In the genomic region with DNA sequence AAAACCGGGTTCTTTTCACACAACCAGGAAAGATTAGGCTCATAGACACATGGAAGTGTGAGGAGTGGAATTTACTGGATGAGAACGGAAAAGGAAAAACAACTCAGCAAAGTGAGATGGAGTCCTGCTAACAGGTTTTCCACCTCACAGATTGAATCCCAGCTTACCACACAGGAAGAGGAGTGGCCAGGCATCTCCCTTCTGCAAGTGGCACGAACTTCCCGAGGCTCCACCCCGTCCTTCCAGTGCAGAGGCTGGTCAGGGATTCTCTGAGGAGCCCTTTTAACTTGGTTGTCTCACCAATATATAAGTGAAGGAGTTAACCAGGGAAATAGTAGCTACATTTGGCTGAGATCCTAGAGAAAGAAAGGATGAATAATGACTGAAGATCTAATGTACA, we compare ENCODE assay signal across 19 cellular contexts.
DNase-seq lines count a peak whose midpoint lies in the region; ATAC-seq and TF ChIP-seq lines count a peak whose summit lies in the region.
"Had no signal": no experiment of that assay in that cellular context is flagged by ENCODE, and none has a peak within 500 bp of the region (broad histone marks: within the 10 kb centered on the region; RNA-seq: fewer than 3 reads in every experiment).

No MANE protein-coding gene starts in this region.

- no peak overlapping the region for H3K4me3 Mint-ChIP-seq in activated T-cell treated with anti-CD3 and anti-CD28 coated beads, Interleukin-2, amount 50 U/mL, for 72 hours
- H3K4me3 Mint-ChIP-seq in activated T-cell treated with anti-CD3 and anti-CD28 coated beads, Interleukin-2, amount 50 U/mL, for 24 hours = no peak overlapping the region
- H3K4me3 Mint-ChIP-seq in activated T-helper 17 cell treated with anti-CD3 and anti-CD28 coated beads, Interleukin-2, amount 50 U/mL, for 72 hours = no peak overlapping the region

- DNase-seq in activated T-cell treated with anti-CD3 and anti-CD28 coated beads, Interleukin-2, amount 50 U/mL, for 72 hours = no peak
- no peak for DNase-seq in activated T-cell treated with anti-CD3 and anti-CD28 coated beads, Interleukin-2, amount 50 U/mL, for 24 hours
- peak; percentile 2 for DNase-seq in iPS DF 6.9 (ENCODE audit: low read depth, low spot score)
- DNase-seq in SIG-M5 (lab: John Stamatoyannopoulos, UW) = no peak
- DNase-seq in GM20000 (ENCODE audit: low spot score) = no peak
- DNase-seq in cortex of kidney (lab: John Stamatoyannopoulos, UW) = no peak
- DNase-seq: 8988T, AML-193, GDM1, Kasumi-1, NCI-H1417 treated with DMSO at 0.1 percent for 48 hours, NCI-H187, NCI-H446 treated with DMSO at 0.1 percent for 48 hours, NCI-H526 treated with DMSO at 0.1 percent for 48 hours, Right ventricle myocardium superior, SW 1271 had no signal

- no peaks in the 10 kb centered on the region for H3K27me3 ChIP-seq in iPS DF 6.9 (ENCODE audit: control insufficient read depth, insufficient read depth, low read length)

- peaks cover 4% of the 10 kb centered on the region; the same call in 1 of the 2 replicates for H3K36me3 ChIP-seq in iPS DF 6.9 (ENCODE audit: control insufficient read depth, insufficient read depth, low read length)

- no CpG with 5 or more reads among the region's 5 CpGs for WGBS in iPS DF 6.9 (ENCODE audit: insufficient coverage, insufficient read length)

- H3K9me3 ChIP-seq in iPS DF 6.9 (ENCODE audit: control insufficient read depth, insufficient read depth, low read length) = no peaks in the 10 kb centered on the region

- no peaks in the 10 kb centered on the region for H3K27me3 Mint-ChIP-seq in activated T-cell treated with anti-CD3 and anti-CD28 coated beads, Interleukin-2, amount 50 U/mL, for 72 hours (ENCODE audit: low read depth)
- no peaks in the 10 kb centered on the region for H3K27me3 Mint-ChIP-seq in activated T-cell treated with anti-CD3 and anti-CD28 coated beads, Interleukin-2, amount 50 U/mL, for 24 hours
- no peaks in the 10 kb centered on the region for H3K27me3 Mint-ChIP-seq in activated T-helper 17 cell treated with anti-CD3 and anti-CD28 coated beads, Interleukin-2, amount 50 U/mL, for 72 hours

- no peaks in the 10 kb centered on the region; the same call in none of the 2 replicates for H3K4me1 ChIP-seq in iPS DF 6.9 (ENCODE audit: control insufficient read depth, insufficient read depth, low read length)

- H3K9me3 Mint-ChIP-seq in activated T-cell treated with anti-CD3 and anti-CD28 coated beads, Interleukin-2, amount 50 U/mL, for 72 hours = peaks cover 0 to 6% of the 10 kb centered on the region in 2 donors
- peaks cover 14% of the 10 kb centered on the region for H3K9me3 Mint-ChIP-seq in activated T-cell treated with anti-CD3 and anti-CD28 coated beads, Interleukin-2, amount 50 U/mL, for 24 hours
- H3K9me3 Mint-ChIP-seq in activated T-helper 17 cell treated with anti-CD3 and anti-CD28 coated beads, Interleukin-2, amount 50 U/mL, for 72 hours = no peaks in the 10 kb centered on the region

- no peak for TF ChIP-seq CTCF in GM20000 (IDR thresholded peaks at IDR 0.05; ENCODE audit: extremely low read depth, missing control alignments)

- H3K27ac ChIP-seq in iPS DF 6.9 (ENCODE audit: low read length) = no peak overlapping the region
- H3K27ac ChIP-seq: C4-2B had no signal

- H3K27ac Mint-ChIP-seq in activated T-cell treated with anti-CD3 and anti-CD28 coated beads, Interleukin-2, amount 50 U/mL, for 72 hours = peak overlapping the region; percentile 33
- H3K27ac Mint-ChIP-seq in activated T-cell treated with anti-CD3 and anti-CD28 coated beads, Interleukin-2, amount 50 U/mL, for 24 hours = no peak overlapping the region
- peak overlapping the region; percentile 13 for H3K27ac Mint-ChIP-seq in activated T-helper 17 cell treated with anti-CD3 and anti-CD28 coated beads, Interleukin-2, amount 50 U/mL, for 72 hours

- peaks cover 15 to 22% of the 10 kb centered on the region in 2 donors for H3K36me3 Mint-ChIP-seq in activated T-cell treated with anti-CD3 and anti-CD28 coated beads, Interleukin-2, amount 50 U/mL, for 72 hours (ENCODE audit: insufficient read depth in 2 of 2)
- H3K36me3 Mint-ChIP-seq in activated T-cell treated with anti-CD3 and anti-CD28 coated beads, Interleukin-2, amount 50 U/mL, for 24 hours (ENCODE audit: low read depth) = peaks cover 60% of the 10 kb centered on the region
- H3K36me3 Mint-ChIP-seq in activated T-helper 17 cell treated with anti-CD3 and anti-CD28 coated beads, Interleukin-2, amount 50 U/mL, for 72 hours (ENCODE audit: low read depth) = peaks cover 54% of the 10 kb centered on the region

- H3K4me3 ChIP-seq in iPS DF 6.9 (ENCODE audit: low read length) = no peak overlapping the region

- H3K4me1 Mint-ChIP-seq in activated T-cell treated with anti-CD3 and anti-CD28 coated beads, Interleukin-2, amount 50 U/mL, for 72 hours (ENCODE audit: low read depth) = peaks cover 12% of the 10 kb centered on the region
- peaks cover 16% of the 10 kb centered on the region for H3K4me1 Mint-ChIP-seq in activated T-cell treated with anti-CD3 and anti-CD28 coated beads, Interleukin-2, amount 50 U/mL, for 24 hours (ENCODE audit: low read depth)
- no peaks in the 10 kb centered on the region for H3K4me1 Mint-ChIP-seq in activated T-helper 17 cell treated with anti-CD3 and anti-CD28 coated beads, Interleukin-2, amount 50 U/mL, for 72 hours

- no peak for ATAC-seq in activated T-cell treated with anti-CD3 and anti-CD28 coated beads, Interleukin-2, amount 50 U/mL, for 72 hours (replicated peaks in 1 of 2)
- ATAC-seq in activated T-helper 17 cell treated with anti-CD3 and anti-CD28 coated beads, Interleukin-2, amount 50 U/mL, for 72 hours (replicated peaks) = no peak
- ATAC-seq in GM18870 (IDR thresholded peaks at IDR 0.05; ENCODE audit: unreplicated experiment) = no peak
